ENCODE assay signal across 21 cellular contexts in the genomic region with DNA sequence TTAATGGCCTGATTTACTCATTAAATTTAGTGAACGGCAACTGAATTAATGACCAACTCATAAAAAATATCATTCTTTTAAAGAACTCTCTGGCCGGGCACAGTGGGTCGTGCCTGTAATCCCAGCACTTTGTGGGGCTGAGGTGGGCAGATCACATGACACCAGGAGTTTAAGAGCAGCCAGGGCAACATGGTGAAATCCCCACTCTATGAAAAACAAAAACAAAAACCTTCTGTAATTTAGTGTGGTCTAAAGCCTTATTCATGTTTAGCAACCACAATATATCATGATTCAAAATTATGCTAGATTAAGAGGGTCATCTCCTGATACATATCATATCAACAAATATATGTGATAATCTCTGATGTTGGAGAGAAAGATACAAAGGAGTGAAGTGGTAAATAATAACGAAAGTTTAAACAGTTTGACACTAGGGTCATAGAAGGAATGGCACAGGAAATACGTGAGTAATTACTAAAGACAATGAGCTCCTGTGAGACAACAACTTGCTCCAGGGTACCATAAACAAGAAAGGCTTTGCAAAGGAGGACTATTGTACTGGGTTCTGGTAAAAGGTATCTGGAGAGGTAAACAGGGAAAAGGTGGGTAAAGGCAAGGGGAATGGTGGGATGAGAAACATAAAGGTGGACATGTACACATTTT.
"Had no signal": no experiment of that assay in that cellular context is flagged by ENCODE, and none has a peak within 500 bp of the region (broad histone marks: within the 10 kb centered on the region; RNA-seq: fewer than 3 reads in every experiment).

No MANE protein-coding gene starts in this region.

- DNase-seq: activated CD4-positive, alpha-beta T cell treated with anti-CD3 and anti-CD28 coated beads, Interleukin-2, amount 50 U/mL, for 1 hour; activated effector memory CD4-positive, alpha-beta T cell treated with anti-CD3 and anti-CD28 coated beads, Interleukin-2, amount 50 U/mL, for 16 hours; activated T-cell treated with anti-CD3 and anti-CD28 coated beads, Interleukin-2, amount 50 U/mL, for 1 hour; adrenal gland; kidney; left ventricle myocardium inferior; nephron progenitor cell; stimulated activated CD4-positive, alpha-beta T cell treated with anti-CD3 and anti-CD28 coated beads, Interleukin-15, amount 100 ng/mL, for 24 hours; stimulated activated CD4-positive, alpha-beta T cell treated with anti-CD3 and anti-CD28 coated beads, Interleukin-4, amount 100 ng/mL, for 24 hours; stimulated activated naive CD4-positive, alpha-beta T cell treated with Interleukin-2 at 50 U/mL for 16 hours; substantia nigra; trophoblast cell had no signal

- H3K4me2 ChIP-seq: hepatocyte had no signal

- H3K36me3 ChIP-seq: adrenal gland, esophagus muscularis mucosa, left ventricle myocardium inferior, right atrium auricular region had no signal

- H3K36me3 Mint-ChIP-seq: activated naive CD4-positive, alpha-beta T cell treated with anti-CD3 and anti-CD28 coated beads, Interleukin-2, amount 50 U/mL, for 24 hours; memory B cell had no signal

- H2AFZ ChIP-seq: hepatocyte had no signal

- H3K9me3 Mint-ChIP-seq: activated naive CD4-positive, alpha-beta T cell treated with anti-CD3 and anti-CD28 coated beads, Interleukin-2, amount 50 U/mL, for 24 hours; memory B cell; nephron progenitor cell; T-helper 2 cell treated with Interferon-gamma antibody and Interleukin-4, amounts not matched to agents 5 μg/mL and 100 μg/mL, for 36 hours had no signal

- H3K27ac ChIP-seq: adrenal gland, esophagus muscularis mucosa, hepatocyte, left ventricle myocardium inferior, right atrium auricular region, skin epidermis had no signal

- H3K9me3 ChIP-seq: adrenal gland, esophagus muscularis mucosa, left ventricle myocardium inferior, right atrium auricular region had no signal

- H3K4me3 ChIP-seq: adrenal gland, esophagus muscularis mucosa, hepatocyte, left ventricle myocardium inferior, right atrium auricular region, skin epidermis had no signal

- H3K27ac Mint-ChIP-seq: activated naive CD4-positive, alpha-beta T cell treated with anti-CD3 and anti-CD28 coated beads, Interleukin-2, amount 50 U/mL, for 24 hours; memory B cell; nephron progenitor cell; progenitor cell of endocrine pancreas; T-helper 2 cell treated with Interferon-gamma antibody and Interleukin-4, amounts not matched to agents 5 μg/mL and 100 μg/mL, for 36 hours had no signal

- H3K27me3 ChIP-seq: esophagus muscularis mucosa had no signal

- H3K4me3 Mint-ChIP-seq: activated naive CD4-positive, alpha-beta T cell treated with anti-CD3 and anti-CD28 coated beads, Interleukin-2, amount 50 U/mL, for 24 hours; memory B cell; nephron progenitor cell; T-helper 2 cell treated with Interferon-gamma antibody and Interleukin-4, amounts not matched to agents 5 μg/mL and 100 μg/mL, for 36 hours had no signal

- H3K79me2 ChIP-seq: hepatocyte had no signal

- FAIRE-seq: endometrium, kidney had no signal
